ENCODE assay signal across 8 cellular contexts in the genomic region with DNA sequence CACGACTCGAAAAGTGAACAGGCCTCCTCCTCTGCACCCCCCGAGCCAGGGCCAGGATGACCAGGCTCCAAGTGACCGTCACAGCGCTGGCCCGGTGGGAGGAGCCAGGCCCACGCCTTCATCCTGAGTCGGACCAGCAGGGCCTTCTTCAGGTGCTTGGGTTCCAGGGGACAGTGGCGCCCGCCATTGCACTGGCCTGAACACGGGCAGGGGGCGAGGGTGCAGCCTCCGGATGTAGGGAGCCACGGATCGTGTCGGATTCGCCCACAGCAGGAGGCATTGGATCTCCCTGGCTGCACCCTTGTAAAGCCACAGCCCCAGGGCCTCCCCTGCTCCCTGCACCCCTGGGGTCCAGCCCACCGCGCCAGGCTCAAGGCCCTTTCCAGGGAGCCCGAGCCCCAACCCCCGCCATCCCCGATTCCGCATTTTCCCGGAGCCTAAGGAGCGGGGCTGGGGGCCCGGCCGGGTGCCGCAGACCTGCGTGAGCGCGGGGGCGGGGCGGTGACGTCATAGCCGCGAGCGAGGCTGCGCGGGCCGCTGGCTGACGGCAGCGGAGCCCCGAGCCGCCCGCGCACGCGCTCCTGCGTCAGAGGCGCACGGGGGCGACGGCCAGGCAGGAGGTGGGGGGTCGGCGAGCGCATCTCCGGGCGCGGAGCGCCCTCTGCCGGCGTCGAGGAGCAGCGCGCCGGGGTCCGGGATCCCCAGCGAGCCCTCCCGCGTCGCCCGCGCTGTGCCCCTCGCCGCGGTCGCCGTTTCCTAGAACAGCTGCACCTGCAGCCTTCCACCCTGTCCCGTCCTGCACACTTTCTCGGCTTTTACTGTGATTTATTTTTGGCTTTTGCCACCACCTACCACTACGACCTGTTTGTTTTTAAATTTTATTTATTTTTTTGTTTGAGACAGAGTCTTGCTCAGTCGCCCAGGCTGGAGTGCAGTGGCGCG. TPM values are rescaled to one million over a fixed set of nuclear protein-coding genes. Genes with fewer than 3 reads are reported as not detected.
DNase-seq lines count a peak whose midpoint lies in the region; ATAC-seq, FAIRE-seq and TF ChIP-seq lines count a peak whose summit lies in the region.

No MANE protein-coding gene starts in this region.

- DNase-seq in A673 (ENCODE audit: low spot score) = peak; percentile 96
- peak; percentile 87 for DNase-seq in LoVo (ENCODE audit: low spot score)
- DNase-seq in SK-MEL-5 (ENCODE audit: low read depth, low spot score) = peak; percentile 86
- peak; percentile 74 to 97 (median 86) for DNase-seq in activated naive CD4-positive, alpha-beta T cell (lab: John Stamatoyannopoulos, UW)
- DNase-seq in frontal cortex (ENCODE audit: low spot score in 2 of 2) = peak; percentile 98 to 99
- DNase-seq in stromal cell of bone marrow (ENCODE audit: low read depth) = peak; percentile 78

- in situ Hi-C loops in SK-MEL-5 (cut with HindIII; ENCODE audit: low pct_unique_long_range_greater_than_20kb, low sequenced_read_pairs) = no loop called here

- peaks cover 49% of the 10 kb centered on the region for H3K4me1 ChIP-seq in A673 (ENCODE audit: insufficient read depth, low read length, poor library complexity, severe bottlenecking)
- peaks cover 43 to 53% of the 10 kb centered on the region in 2 experiments for H3K4me1 ChIP-seq in neutrophil (ENCODE audit: control insufficient read depth in 1 of 2, insufficient read depth in 1 of 2, low read depth in 1 of 2, low read length in 1 of 2)

- no TSS peak for BruUV-seq in A673 (replicated peaks; lab: Mats Ljungman, UMichigan)

- H3K4me3 ChIP-seq in A673 (ENCODE audit: low read depth, low read length, poor library complexity, severe bottlenecking) (peak overlapping the region; percentile 98), neutrophil (ENCODE audit: low read depth in 1 of 2, low read length in 1 of 2) (peak overlapping the region; percentile 65 to 67)

- TF ChIP-seq CTCF in A673 (conservative IDR thresholded peaks at IDR 0.05; ENCODE audit: low read depth, low read length) (peak; percentile 60), neutrophil (IDR thresholded peaks at IDR 0.05) (peak; percentile 70)

- peak overlapping the region; percentile 87 for H3K27ac ChIP-seq in A673 (ENCODE audit: low read depth, low read length, poor library complexity, severe bottlenecking)
- peak overlapping the region; percentile 39 for H3K27ac ChIP-seq in neutrophil

- ATAC-seq in GM18858 (IDR thresholded peaks at IDR 0.05; ENCODE audit: unreplicated experiment) = peak; percentile 22

- POLR2A ChIA-PET in A673 (lab: Charles Lee; ENCODE audit: low non-redundant PET) = no interaction called here

- H3K27me3 ChIP-seq in A673 (replicated peaks; ENCODE audit: insufficient read depth, low read depth, low read length, poor library complexity) (no peaks in the 10 kb centered on the region), neutrophil (peaks cover 58% of the 10 kb centered on the region)

- CTCF ChIA-PET in A673 (lab: Charles Lee) = interaction anchor here (0.5 to 1.0 kb wide), 3 partner anchors 127 to 709 kb away, joined by 3 to 7 read pairs (median 4); no protein-coding TSS in a partner anchor

- no peak for FAIRE-seq in frontal cortex (lab: Jason Lieb, UNC)

- no peaks in the 10 kb centered on the region for H3K9me3 ChIP-seq in A673 (ENCODE audit: low read depth, low read length, poor library complexity, severe bottlenecking)
- H3K9me3 ChIP-seq in neutrophil = no peaks in the 10 kb centered on the region

- H3K36me3 ChIP-seq in A673 (ENCODE audit: insufficient read depth, low read length, poor library complexity, severe bottlenecking) = peaks cover 7% of the 10 kb centered on the region
- H3K36me3 ChIP-seq in neutrophil = no peaks in the 10 kb centered on the region

- intact Hi-C loops in A673 (cut with micrococcal nuclease; ENCODE audit: unreplicated experiment) = loop anchor here (2.0 to 10.0 kb wide), 4 partner anchors 215 to 375 kb away; a partner anchor contains a TSS

RNA-seq across cellular contexts. Expression of a gene that starts 1.5 kb away (rescaled TPM):
- total RNA-seq in A673 (2021) (237 and 250 TPM in 2 replicates), frontal cortex (11.0 TPM)
- 30.3 and 36.6 TPM in 2 replicates for total RNA-seq in SK-MEL-5 (2014; rRNA removed; shearing (Covaris generic))
- polyA plus RNA-seq in SK-MEL-5 (2015; cell fraction: cytosol; rRNA removed) = 354 and 362 TPM in 2 replicates
- 82.5 and 99.9 TPM in 2 replicates for polyA plus RNA-seq in SK-MEL-5 (2015; cell fraction: nucleus; rRNA removed)

RNA-seq across cellular contexts. Expression of a gene that starts 2.3 kb away (rescaled TPM):
- total RNA-seq in A673 (2021) (13.3 and 15.0 TPM in 2 replicates), frontal cortex (5.3 TPM)
- 2.3 and 3.7 TPM in 2 replicates for total RNA-seq in SK-MEL-5 (2014; rRNA removed; shearing (Covaris generic))
- polyA plus RNA-seq in SK-MEL-5 (2015; cell fraction: cytosol; rRNA removed) = 11.9 and 12.8 TPM in 2 replicates
- 27.7 and 33.6 TPM in 2 replicates for polyA plus RNA-seq in SK-MEL-5 (2015; cell fraction: nucleus; rRNA removed)

RNA-seq across cellular contexts. Expression of a gene that starts 8.3 kb away (rescaled TPM):
- total RNA-seq in A673 (2021) = 156 and 169 TPM in 2 replicates
- 4.6 and 8.8 TPM in 2 replicates for total RNA-seq in SK-MEL-5 (2014; rRNA removed; shearing (Covaris generic))
- polyA plus RNA-seq in SK-MEL-5 (2015; cell fraction: cytosol; rRNA removed) = 59.8 and 82.0 TPM in 2 replicates
- polyA plus RNA-seq in SK-MEL-5 (2015; cell fraction: nucleus; rRNA removed) = 118 and 124 TPM in 2 replicates
- 14.3 TPM for total RNA-seq in frontal cortex

RNA-seq across cellular contexts. Expression of a gene that starts 29.1 kb away (rescaled TPM):
- total RNA-seq in A673 (2021) (287 and 386 TPM in 2 replicates), frontal cortex (573 TPM)
- total RNA-seq in SK-MEL-5 (2014; rRNA removed; shearing (Covaris generic)) = 93.9 and 95.0 TPM in 2 replicates
- polyA plus RNA-seq in SK-MEL-5 (2015; cell fraction: cytosol; rRNA removed) = 126 and 167 TPM in 2 replicates
- polyA plus RNA-seq in SK-MEL-5 (2015; cell fraction: nucleus; rRNA removed) = 705 and 795 TPM in 2 replicates

RNA-seq across cellular contexts. Expression of a gene that starts 34.5 kb away (rescaled TPM):
- total RNA-seq in A673 (2021) = 64.9 and 73.2 TPM in 2 replicates
- total RNA-seq in SK-MEL-5 (2014; rRNA removed; shearing (Covaris generic)) = 44.2 and 47.8 TPM in 2 replicates
- polyA plus RNA-seq in SK-MEL-5 (2015; cell fraction: cytosol; rRNA removed) = 48.7 and 50.4 TPM in 2 replicates
- 149 and 177 TPM in 2 replicates for polyA plus RNA-seq in SK-MEL-5 (2015; cell fraction: nucleus; rRNA removed)
- total RNA-seq in frontal cortex = 45.7 TPM

Comparison
In these comparisons a context has a peak if more than half of its experiments do, and no peak if none do; other contexts are left out.
1. Peak in every context shown above with its lines: DNase-seq, ATAC-seq, H3K4me3 ChIP-seq and H3K27ac ChIP-seq.
2. RNA of a gene that starts 8.3 kb away (total RNA-seq): 156 to 169 TPM in A673; 14.3 TPM in frontal cortex (single experiment) and 4.6 to 8.8 TPM in SK-MEL-5; every median in the first group is over 10 times any median in the second.